Comparison of ENCODE assay signal across 10 cellular contexts in the genomic region with DNA sequence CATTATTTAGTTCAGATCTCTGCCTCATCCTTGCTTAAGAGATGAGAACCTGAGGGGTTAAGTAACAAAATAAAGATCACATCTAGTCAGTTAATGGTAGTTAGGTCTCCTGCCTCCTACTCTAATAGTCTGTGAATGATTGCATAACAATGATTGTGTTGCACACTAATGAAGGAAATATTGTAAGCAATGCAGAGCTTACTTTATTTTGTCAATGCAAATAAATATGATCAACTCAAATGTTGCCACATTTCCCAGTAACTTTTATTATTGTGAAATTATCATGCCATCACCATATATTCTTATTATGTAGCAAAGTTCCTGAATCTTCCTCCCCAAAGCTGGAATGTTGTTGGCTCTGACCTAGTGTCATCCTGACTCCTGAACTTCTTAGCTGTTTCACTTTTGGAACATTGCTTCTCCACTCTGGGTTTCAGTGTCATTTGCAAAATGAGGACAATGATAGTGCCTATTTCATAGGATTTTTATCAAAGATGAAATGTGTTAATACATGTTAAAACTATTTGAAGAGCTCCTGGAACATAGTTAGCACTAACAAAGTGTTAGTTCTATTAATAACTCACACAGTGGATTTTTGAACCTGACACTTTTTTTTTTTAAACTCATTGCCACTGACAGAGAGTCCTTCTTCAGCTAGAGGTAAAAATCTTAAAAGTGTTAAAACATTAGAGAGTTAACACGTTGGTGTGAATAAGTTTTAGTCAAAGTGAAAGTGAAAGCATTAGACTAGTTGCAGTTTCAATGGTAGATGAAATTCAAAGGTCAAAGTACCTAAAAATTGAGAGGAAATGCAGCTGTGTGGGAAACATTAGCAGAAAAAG. TPM values are rescaled to one million over a fixed set of nuclear protein-coding genes. Genes with fewer than 3 reads are reported as not detected.
DNase-seq lines count a peak whose midpoint lies in the region; ATAC-seq and TF ChIP-seq lines count a peak whose summit lies in the region.
"Had no signal": no experiment of that assay in that cellular context is flagged by ENCODE, and none has a peak within 500 bp of the region (broad histone marks: within the 10 kb centered on the region; RNA-seq: fewer than 3 reads in every experiment).

No MANE protein-coding gene starts in this region.

- peaks cover 4% of the 10 kb centered on the region for H3K9me3 ChIP-seq in DND-41 (ENCODE audit: insufficient read depth, low read length, severe bottlenecking)
- no peaks in the 10 kb centered on the region for H3K9me3 ChIP-seq in aorta (ENCODE audit: control insufficient read depth, low read length)

- H3K36me3 ChIP-seq in DND-41 (ENCODE audit: insufficient read depth, low read length) (no peaks in the 10 kb centered on the region), aorta (ENCODE audit: control insufficient read depth in 1 of 2, insufficient read depth in 2 of 2, low read length in 1 of 2) (no peaks in the 10 kb centered on the region)

- 29 to 38% methylated on average over 1 of the region's 1 CpG for WGBS in aorta, 2 donors

- TF ChIP-seq CTCF in DND-41 (IDR thresholded peaks at IDR 0.05; ENCODE audit: borderline replicate concordance, extremely low read depth, low read length, poor library complexity, severe bottlenecking) (no peak), astrocyte of the spinal cord (IDR thresholded peaks at IDR 0.05; ENCODE audit: low read depth, low read length) (no peak)

- H3K79me2 ChIP-seq in DND-41 (ENCODE audit: insufficient read depth, low read length) = no peaks in the 10 kb centered on the region

- H3K9ac ChIP-seq in DND-41 (ENCODE audit: low read depth, low read length) = peak overlapping the region; percentile 19; the same call in 1 of the 2 replicates

- intact Hi-C loops in aorta (cut with DNase I) = no loop called here

- peaks cover 14% of the 10 kb centered on the region for H3K4me1 ChIP-seq in DND-41 (ENCODE audit: insufficient read depth, low read length)
- peaks cover 0 to 3% of the 10 kb centered on the region in 2 donors for H3K4me1 ChIP-seq in aorta (ENCODE audit: control insufficient read depth in 1 of 2, insufficient read depth in 2 of 2, low read length in 2 of 2)

- H3K27ac ChIP-seq in DND-41 (ENCODE audit: low read length) = peak overlapping the region; percentile 62
- no peak overlapping the region for H3K27ac ChIP-seq in aorta (ENCODE audit: low read depth in 1 of 2, low read length in 2 of 2)

- H3K27me3 ChIP-seq in DND-41 (ENCODE audit: insufficient read depth, low read length, poor library complexity) (no peaks in the 10 kb centered on the region), aorta (ENCODE audit: control insufficient read depth in 1 of 2, insufficient read depth in 2 of 2, low read length in 1 of 2) (no peaks in the 10 kb centered on the region)

- in situ Hi-C loops in astrocyte of the spinal cord (cut with HindIII; ENCODE audit: low sequenced_read_pairs) = no loop called here
- in situ Hi-C loops in G401 (cut with HindIII; ENCODE audit: low sequenced_read_pairs) = no loop called here

- DNase-seq in DND-41 (no peak), astrocyte of the spinal cord (ENCODE audit: low read depth, low spot score) (peak; percentile 19), G401 (ENCODE audit: low spot score) (no peak), aorta (no peak), C1 segment of cervical spinal cord (lab: John Stamatoyannopoulos, UW) (no peak)
- DNase-seq in effector CD4-positive, alpha-beta T cell = no peak
- DNase-seq: stimulated activated CD4-positive, alpha-beta T cell treated with anti-CD3 and anti-CD28 coated beads, Interleukin-4, amount 100 ng/mL, for 24 hours had no signal

- H3K4me2 ChIP-seq in DND-41 (ENCODE audit: insufficient read depth, low read length) = peak overlapping the region; percentile 55

- H4K20me1 ChIP-seq in DND-41 (ENCODE audit: insufficient read depth, low read length) = no peaks in the 10 kb centered on the region

- peak overlapping the region in 1 of 2 experiments; percentile 33; a peak in 2 of 4 replicates for H3K4me3 ChIP-seq in DND-41 (ENCODE audit: low read depth in 1 of 2, low read length in 2 of 2)
- no peak overlapping the region for H3K4me3 ChIP-seq in astrocyte of the spinal cord (ENCODE audit: low read depth, low read length)
- no peak overlapping the region for H3K4me3 ChIP-seq in aorta (ENCODE audit: low read length in 2 of 2)

- H2AFZ ChIP-seq in DND-41 (ENCODE audit: low read depth, low read length) = peak overlapping the region; percentile 82

- peak; percentile 88 for ATAC-seq in DND-41 (ENCODE audit: insufficient read depth, low read depth)
- peak; percentile 75 for ATAC-seq in GM19397 (IDR thresholded peaks at IDR 0.05; ENCODE audit: unreplicated experiment)
- ATAC-seq in HG03139 (IDR thresholded peaks at IDR 0.05; ENCODE audit: unreplicated experiment) = peak; percentile 88
- ATAC-seq in aorta (ENCODE audit: low FRiP score) = no peak

RNA-seq across cellular contexts. Expression of a gene that starts 17.2 kb away (rescaled TPM):
- total RNA-seq in G401 (2014; rRNA removed; shearing (Covaris generic)) = not detected in 2 replicates
- total RNA-seq in aorta = under 1 TPM; 0.19 to 0.66 TPM
- polyA plus RNA-seq in aorta = under 1 TPM in 1 of 2 donors, not detected in 1; 0.72 TPM
- total RNA-seq: glomerular endothelial cell had no signal

RNA-seq across cellular contexts. Expression of a gene that starts 20.8 kb away (rescaled TPM):
- not detected in 2 replicates for total RNA-seq in G401 (2014; rRNA removed; shearing (Covaris generic))
- under 1 TPM in 1 of 2 donors, not detected in 1; 0.71 TPM for total RNA-seq in aorta
- polyA plus RNA-seq in aorta = not detected
